In genomic region chr12:62597253-62597652, GRCh38 we compare ENCODE assay signal across 1 cellular context.
TF ChIP-seq lines count a peak whose summit lies in the region.

No MANE protein-coding gene starts in this region.

TF ChIP-seq in liver, 16 proteins besides CTCF, POLR2A, EP300 and RAD21 (continued from another document):
- TF ChIP-seq REST (IDR thresholded peaks at IDR 0.05) (peak; percentile 28), MAX (IDR thresholded peaks at IDR 0.05) (peak; percentile 57), GABPA (IDR thresholded peaks at IDR 0.05 in 1 of 2, conservative IDR thresholded peaks at IDR 0.05 in 1 of 2) (no peak), ZBTB33 (IDR thresholded peaks at IDR 0.05) (peak; percentile 38), FOXA1 (IDR thresholded peaks at IDR 0.05) (no peak), SP1 (IDR thresholded peaks at IDR 0.05) (peak; percentile 64), HNF4G (IDR thresholded peaks at IDR 0.05) (peak; percentile 6), TAF1 (conservative IDR thresholded peaks at IDR 0.05) (no peak), HNF4A (conservative IDR thresholded peaks at IDR 0.05) (peak; percentile 81 to 82), YY1 (IDR thresholded peaks at IDR 0.05) (peak; percentile 95)
- TF ChIP-seq, protein P1, sequence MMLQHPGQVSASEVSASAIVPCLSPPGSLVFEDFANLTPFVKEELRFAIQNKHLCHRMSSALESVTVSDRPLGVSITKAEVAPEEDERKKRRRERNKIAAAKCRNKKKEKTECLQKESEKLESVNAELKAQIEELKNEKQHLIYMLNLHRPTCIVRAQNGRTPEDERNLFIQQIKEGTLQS (IDR thresholded peaks at IDR 0.05) = peak; percentile 16
